13 cellular contexts compared by ENCODE assay signal in genomic region chr3:177753498-177754155, GRCh38.
DNase-seq lines count a peak whose midpoint lies in the region; ATAC-seq and TF ChIP-seq lines count a peak whose summit lies in the region.
"Had no signal": no experiment of that assay in that cellular context is flagged by ENCODE, and none has a peak within 500 bp of the region (broad histone marks: within the 10 kb centered on the region; RNA-seq: fewer than 3 reads in every experiment).

No MANE protein-coding gene starts in this region.

- H3K27ac Mint-ChIP-seq in stimulated activated memory B cell treated with anti-CD40 and anti-IgM and Interleukin-4, amounts not matched to agents 10 μg/mL and 1 μg/mL and 100 μg/mL, for 72 hours = no peak overlapping the region

- DNase-seq in EL (peak; percentile 62), UCSD-AML1 (lab: John Stamatoyannopoulos, UW; ENCODE audit: unreplicated experiment) (peak; percentile 14), hepatic stellate cell (ENCODE audit: low spot score) (peak; percentile 26), retina (peak; percentile 73), DMS 273 (lab: John Stamatoyannopoulos, UW; ENCODE audit: unreplicated experiment) (no peak), GM20000 (ENCODE audit: low spot score) (no peak), SKM-1 treated with dmso at 0.1 percent for 144 hours (lab: John Stamatoyannopoulos, UW; ENCODE audit: unreplicated experiment) (no peak)
- DNase-seq: activated CD4-positive, CD25-positive, alpha-beta regulatory T cell; activated gamma-delta T cell; CD4-positive, alpha-beta memory T cell; dermis blood vessel endothelial cell; SHP77 treated with DMSO at 0.1 percent for 48 hours had no signal

- no peak for TF ChIP-seq CTCF in GM20000 (IDR thresholded peaks at IDR 0.05; ENCODE audit: extremely low read depth, missing control alignments)

- H3K9me3 Mint-ChIP-seq in stimulated activated memory B cell treated with anti-CD40 and anti-IgM and Interleukin-4, amounts not matched to agents 10 μg/mL and 1 μg/mL and 100 μg/mL, for 72 hours = no peaks in the 10 kb centered on the region
- H3K9me3 Mint-ChIP-seq: CD4-positive, alpha-beta memory T cell had no signal

- H3K4me1 Mint-ChIP-seq in stimulated activated memory B cell treated with anti-CD40 and anti-IgM and Interleukin-4, amounts not matched to agents 10 μg/mL and 1 μg/mL and 100 μg/mL, for 72 hours = no peaks in the 10 kb centered on the region
- H3K4me1 Mint-ChIP-seq: CD4-positive, alpha-beta memory T cell had no signal

- no peak for ATAC-seq in stimulated activated memory B cell treated with anti-CD40 and anti-IgM and Interleukin-4, amounts not matched to agents 10 μg/mL and 1 μg/mL and 100 μg/mL, for 72 hours

- H3K36me3 Mint-ChIP-seq in stimulated activated memory B cell treated with anti-CD40 and anti-IgM and Interleukin-4, amounts not matched to agents 10 μg/mL and 1 μg/mL and 100 μg/mL, for 72 hours = peaks cover 6% of the 10 kb centered on the region
- H3K36me3 Mint-ChIP-seq: CD4-positive, alpha-beta memory T cell had no signal

- no peaks in the 10 kb centered on the region for H3K27me3 Mint-ChIP-seq in stimulated activated memory B cell treated with anti-CD40 and anti-IgM and Interleukin-4, amounts not matched to agents 10 μg/mL and 1 μg/mL and 100 μg/mL, for 72 hours
- H3K27me3 Mint-ChIP-seq: CD4-positive, alpha-beta memory T cell had no signal

- H3K4me3 Mint-ChIP-seq in stimulated activated memory B cell treated with anti-CD40 and anti-IgM and Interleukin-4, amounts not matched to agents 10 μg/mL and 1 μg/mL and 100 μg/mL, for 72 hours = no peak overlapping the region
- H3K4me3 Mint-ChIP-seq: CD4-positive, alpha-beta memory T cell had no signal

Comparison
In these comparisons a context has a peak if more than half of its experiments do, and no peak if none do; other contexts are left out.
1. DNase-seq: peak in EL (single experiment), UCSD-AML1 (single experiment), hepatic stellate cell (single experiment) and retina (single experiment); none in DMS 273 (single experiment), GM20000 (single experiment) and SKM-1 treated with dmso at 0.1 percent for 144 hours (single experiment).